13 cellular contexts compared by ENCODE assay signal in the genomic region with DNA sequence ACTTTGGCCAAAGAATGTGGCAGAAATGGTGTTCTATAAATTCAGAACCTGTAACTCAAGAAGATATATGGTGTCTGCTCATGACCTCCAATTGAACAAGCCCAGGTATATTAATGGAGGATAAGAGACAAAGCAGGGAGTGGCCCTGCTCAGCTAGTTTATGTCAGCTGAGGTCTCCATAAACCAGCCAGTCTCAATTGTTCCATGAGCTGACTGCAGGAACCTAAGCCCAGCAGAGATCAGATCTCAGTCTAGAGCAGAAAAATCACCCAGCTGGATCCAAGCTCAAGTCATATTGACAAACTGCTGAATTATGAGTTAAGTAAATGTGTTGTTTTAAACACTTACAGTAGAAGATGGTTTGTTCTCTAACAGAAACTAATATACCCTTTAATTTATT.
"Had no signal": no experiment of that assay in that cellular context is flagged by ENCODE, and none has a peak within 500 bp of the region (broad histone marks: within the 10 kb centered on the region; RNA-seq: fewer than 3 reads in every experiment).

No MANE protein-coding gene starts in this region.

- H3K4me1 ChIP-seq: esophagus squamous epithelium, heart right ventricle had no signal

- H3K9me3 ChIP-seq: esophagus squamous epithelium, thoracic aorta had no signal

- H3K27me3 ChIP-seq: esophagus squamous epithelium, heart right ventricle had no signal

- ATAC-seq: heart right ventricle; natural killer cell; stimulated activated naive B cell treated with anti-CD40 and anti-IgM and Interleukin-4, amounts not matched to agents 10 μg/mL and 1 μg/mL and 100 μg/mL, for 72 hours had no signal

- DNase-seq: activated CD4-positive, CD25-positive, alpha-beta regulatory T cell treated with anti-CD3 and anti-CD28 coated beads, Interleukin-2, amount 50 U/mL, for 72 hours; activated T-cell treated with anti-CD3 and anti-CD28 coated beads for 4 hours; effector CD4-positive, alpha-beta T cell; esophagus squamous epithelium; heart right ventricle; mesendoderm; natural killer cell; nucleus accumbens; retina; stimulated activated naive B cell treated with anti-CD40 and anti-IgM and Interleukin-4, amounts not matched to agents 10 μg/mL and 1 μg/mL and 100 μg/mL, for 72 hours; T-helper 2 cell had no signal

- H3K4me3 ChIP-seq: esophagus squamous epithelium, heart right ventricle, thoracic aorta had no signal

- H3K27ac ChIP-seq: esophagus squamous epithelium, heart right ventricle, thoracic aorta, VCaP had no signal

- H3K36me3 ChIP-seq: esophagus squamous epithelium, heart right ventricle, thoracic aorta had no signal
